ENCODE assay signal across 36 cellular contexts in genomic region chr7:146492017-146492416, GRCh38.
"Had no signal": no experiment of that assay in that cellular context is flagged by ENCODE, and none has a peak within 500 bp of the region (broad histone marks: within the 10 kb centered on the region; RNA-seq: fewer than 3 reads in every experiment).

No MANE protein-coding gene starts in this region.

- H3K4me3 Mint-ChIP-seq: activated B cell treated with CpG ODN at 0.5 μM for 24 hours; activated CD4-positive, alpha-beta memory T cell treated with anti-CD3 and anti-CD28 coated beads for 36 hours; activated CD4-positive, alpha-beta T cell treated with anti-CD3 and anti-CD28 coated beads, Interleukin-2, amount 10 ng/mL, durations not matched to agents 24 days and 14 days; activated CD8-positive, alpha-beta T cell treated with anti-CD3 and anti-CD28 coated beads for 36 hours; activated naive CD4-positive, alpha-beta T cell treated with anti-CD3 and anti-CD28 coated beads for 36 hours; activated naive CD8-positive, alpha-beta T cell treated with anti-CD3 and anti-CD28 coated beads for 36 hours; activated T-cell treated with anti-CD3 and anti-CD28 coated beads, Interleukin-2, amount 50 U/mL, for 4 hours; activated T-cell treated with anti-CD3 and anti-CD28 coated beads, Interleukin-2, amount 50 U/mL, for 72 hours; activated T-helper 1 cell treated with anti-CD3 and anti-CD28 coated beads, Interleukin-12 subunit alpha, Interleukin-12 subunit beta, Interleukin-2, Interleukin-4 antibody, amounts not matched to agents 30 ng/mL and 10 ng/mL and 1 ng/mL, durations not matched to agents 14 hours and 24 hours and 36 hours; activated T-helper 17 cell treated with anti-CD3 and anti-CD28 coated beads, Interleukin-2, amount 50 U/mL, for 72 hours; T-helper 1 cell treated with Interleukin-12 subunit alpha and Interleukin-12 subunit beta and Interleukin-4 antibody, amounts not matched to agents 30 μg/mL and 1 μg/mL, for 36 hours; T-helper 2 cell treated with Interferon-gamma antibody and Interleukin-4, amounts not matched to agents 5 μg/mL and 100 μg/mL, for 36 hours had no signal

- DNase-seq: activated B cell treated with CpG ODN at 0.5 μM for 24 hours; activated CD4-positive, alpha-beta memory T cell treated with anti-CD3 and anti-CD28 coated beads for 36 hours; activated CD4-positive, alpha-beta T cell treated with anti-CD3 and anti-CD28 coated beads for 4 hours; activated CD4-positive, alpha-beta T cell treated with anti-CD3 and anti-CD28 coated beads, Interleukin-2, amount 10 ng/mL, durations not matched to agents 24 days and 14 days; activated CD4-positive, alpha-beta T cell treated with anti-CD3 and anti-CD28 coated beads, Interleukin-2, amount 50 U/mL, for 1 hour; activated CD4-positive, alpha-beta T cell treated with anti-CD3 and anti-CD28 coated beads, Interleukin-2, amount 50 U/mL, for 4 hours; activated CD4-positive, CD25-positive, alpha-beta regulatory T cell treated with anti-CD3 and anti-CD28 coated beads, Interleukin-2, amount 50 U/mL, for 72 hours; activated CD8-positive, alpha-beta memory T cell treated with anti-CD3 and anti-CD28 coated beads, Interleukin-2, amount 50 U/mL, for 4 hours; activated CD8-positive, alpha-beta T cell treated with anti-CD3 and anti-CD28 coated beads for 36 hours; activated effector memory CD4-positive, alpha-beta T cell treated with anti-CD3 and anti-CD28 coated beads, Interleukin-2, amount 50 U/mL, for 16 hours; activated gamma-delta T cell treated with Interleukin-2 at 50 U/mL for 16 hours; activated naive CD4-positive, alpha-beta T cell; activated naive CD4-positive, alpha-beta T cell treated with anti-CD3 and anti-CD28 coated beads for 36 hours; activated naive CD4-positive, alpha-beta T cell treated with anti-CD3 and anti-CD28 coated beads, Interleukin-2, amount 50 U/mL, for 16 hours; activated naive CD8-positive, alpha-beta T cell treated with anti-CD3 and anti-CD28 coated beads for 36 hours; activated T-cell treated with anti-CD3 and anti-CD28 coated beads for 4 hours; activated T-cell treated with anti-CD3 and anti-CD28 coated beads, Interleukin-2, amount 50 U/mL, for 1 hour; activated T-cell treated with anti-CD3 and anti-CD28 coated beads, Interleukin-2, amount 50 U/mL, for 4 hours; activated T-cell treated with anti-CD3 and anti-CD28 coated beads, Interleukin-2, amount 50 U/mL, for 72 hours; adrenal gland; amniotic stem cell; aorta; body of pancreas; brain microvascular endothelial cell; central memory CD4-positive, alpha-beta T cell; T-helper 2 cell; T-helper 9 cell had no signal

- H3K4me1 Mint-ChIP-seq: activated B cell treated with CpG ODN at 0.5 μM for 24 hours; activated CD4-positive, alpha-beta T cell treated with anti-CD3 and anti-CD28 coated beads, Interleukin-2, amount 10 ng/mL, durations not matched to agents 24 days and 14 days; activated naive CD8-positive, alpha-beta T cell treated with anti-CD3 and anti-CD28 coated beads for 36 hours; activated T-helper 17 cell treated with anti-CD3 and anti-CD28 coated beads, Interleukin-2, amount 50 U/mL, for 72 hours had no signal

- H3K9me3 ChIP-seq: adrenal gland, body of pancreas had no signal

- H3K27me3 Mint-ChIP-seq: activated B cell treated with CpG ODN at 0.5 μM for 24 hours; activated CD4-positive, alpha-beta memory T cell treated with anti-CD3 and anti-CD28 coated beads for 36 hours; activated CD4-positive, alpha-beta T cell treated with anti-CD3 and anti-CD28 coated beads, Interleukin-2, amount 10 ng/mL, durations not matched to agents 24 days and 14 days; activated CD8-positive, alpha-beta T cell treated with anti-CD3 and anti-CD28 coated beads for 36 hours; activated naive CD8-positive, alpha-beta T cell treated with anti-CD3 and anti-CD28 coated beads for 36 hours had no signal

- H3K27ac Mint-ChIP-seq: activated B cell treated with CpG ODN at 0.5 μM for 24 hours; activated CD4-positive, alpha-beta memory T cell treated with anti-CD3 and anti-CD28 coated beads for 36 hours; activated CD4-positive, alpha-beta T cell treated with anti-CD3 and anti-CD28 coated beads, Interleukin-2, amount 10 ng/mL, durations not matched to agents 24 days and 14 days; activated CD8-positive, alpha-beta T cell treated with anti-CD3 and anti-CD28 coated beads for 36 hours; activated naive CD4-positive, alpha-beta T cell treated with anti-CD3 and anti-CD28 coated beads for 36 hours; activated naive CD4-positive, alpha-beta T cell treated with anti-CD3 and anti-CD28 coated beads, Interleukin-2, amount 50 U/mL, for 72 hours; activated naive CD8-positive, alpha-beta T cell treated with anti-CD3 and anti-CD28 coated beads for 36 hours; activated T-cell treated with anti-CD3 and anti-CD28 coated beads, Interleukin-2, amount 50 U/mL, for 72 hours; activated T-helper 1 cell treated with anti-CD3 and anti-CD28 coated beads, Interleukin-12 subunit alpha, Interleukin-12 subunit beta, Interleukin-2, Interleukin-4 antibody, amounts not matched to agents 30 ng/mL and 10 ng/mL and 1 ng/mL, durations not matched to agents 14 hours and 24 hours and 36 hours; activated T-helper 17 cell treated with anti-CD3 and anti-CD28 coated beads, Interleukin-2, amount 50 U/mL, for 72 hours; T-helper 1 cell treated with Interleukin-12 subunit alpha and Interleukin-12 subunit beta and Interleukin-4 antibody, amounts not matched to agents 30 μg/mL and 1 μg/mL, for 36 hours; T-helper 2 cell treated with Interferon-gamma antibody and Interleukin-4, amounts not matched to agents 5 μg/mL and 100 μg/mL, for 36 hours had no signal

- H3K4me1 ChIP-seq: adrenal gland, body of pancreas, breast epithelium had no signal

- H3K27me3 ChIP-seq: adrenal gland, body of pancreas, brain microvascular endothelial cell, breast epithelium had no signal

- H3K36me3 Mint-ChIP-seq: activated CD4-positive, alpha-beta memory T cell treated with anti-CD3 and anti-CD28 coated beads for 36 hours; activated naive CD4-positive, alpha-beta T cell treated with anti-CD3 and anti-CD28 coated beads, Interleukin-2, amount 50 U/mL, for 72 hours; activated naive CD8-positive, alpha-beta T cell treated with anti-CD3 and anti-CD28 coated beads for 36 hours had no signal

- FAIRE-seq: astrocyte, TTC549 had no signal

- H3K27ac ChIP-seq: adrenal gland, body of pancreas, brain microvascular endothelial cell, breast epithelium, VCaP had no signal

- H3K36me3 ChIP-seq: adrenal gland, brain microvascular endothelial cell, breast epithelium had no signal

- H3K9me3 Mint-ChIP-seq: activated naive CD8-positive, alpha-beta T cell treated with anti-CD3 and anti-CD28 coated beads for 36 hours had no signal

- H3K4me3 ChIP-seq: adrenal gland, body of pancreas, breast epithelium had no signal

- ATAC-seq: activated CD8-positive, alpha-beta T cell treated with anti-CD3 and anti-CD28 coated beads for 36 hours; activated naive CD4-positive, alpha-beta T cell treated with anti-CD3 and anti-CD28 coated beads, Interleukin-2, amount 50 U/mL, for 72 hours; activated T-cell treated with anti-CD3 and anti-CD28 coated beads, Interleukin-2, amount 50 U/mL, for 4 hours; activated T-cell treated with anti-CD3 and anti-CD28 coated beads, Interleukin-2, amount 50 U/mL, for 72 hours; activated T-helper 17 cell treated with anti-CD3 and anti-CD28 coated beads, Interleukin-2, amount 50 U/mL, for 72 hours; body of pancreas had no signal
